Comparison of ENCODE assay signal across 29 cellular contexts in the genomic region with DNA sequence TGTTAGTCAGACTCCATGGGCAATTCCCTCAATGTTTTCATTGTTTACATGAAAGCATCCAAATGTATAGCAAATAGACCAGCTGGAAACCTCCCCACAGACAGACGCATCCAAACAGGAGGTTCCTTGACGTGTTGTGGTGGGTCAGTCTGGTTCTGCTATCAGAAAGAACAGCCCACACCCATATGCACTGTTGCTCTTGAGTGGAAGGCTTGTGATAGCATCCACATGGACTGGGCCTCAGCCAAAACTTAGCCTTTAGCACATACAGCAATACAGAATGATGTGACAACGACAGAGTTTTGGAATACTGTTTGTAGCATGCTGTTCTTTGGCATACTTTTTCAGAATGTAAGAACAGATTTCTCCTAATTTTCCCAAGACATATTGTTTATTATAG.
"Had no signal": no experiment of that assay in that cellular context is flagged by ENCODE, and none has a peak within 500 bp of the region (broad histone marks: within the 10 kb centered on the region; RNA-seq: fewer than 3 reads in every experiment).

No MANE protein-coding gene starts in this region.

- H3K27ac Mint-ChIP-seq: activated CD4-positive, alpha-beta memory T cell treated with anti-CD3 and anti-CD28 coated beads, Interleukin-2, amount 10 ng/mL, durations not matched to agents 7 days and 5 days; activated naive CD4-positive, alpha-beta T cell treated with anti-CD3 and anti-CD28 coated beads, Interleukin-2, amount 10 ng/mL, durations not matched to agents 7 days and 5 days; activated naive CD8-positive, alpha-beta T cell treated with anti-CD3 and anti-CD28 coated beads for 36 hours; activated T-helper 17 cell treated with anti-CD3 and anti-CD28 coated beads, Interleukin-2, amount 50 U/mL, for 72 hours; T-helper 1 cell treated with Interleukin-12 subunit alpha and Interleukin-12 subunit beta and Interleukin-4 antibody, amounts not matched to agents 30 μg/mL and 1 μg/mL, for 36 hours had no signal

- ATAC-seq: activated T-helper 17 cell treated with anti-CD3 and anti-CD28 coated beads, Interleukin-2, amount 50 U/mL, for 72 hours; Panc1; SK-N-SH treated with all-trans-retinoic acid at 6 μM for 48 hours had no signal

- H3K36me3 ChIP-seq: brain microvascular endothelial cell, cardiac muscle cell, SJSA1 had no signal

- H3K36me3 Mint-ChIP-seq: activated naive CD4-positive, alpha-beta T cell treated with anti-CD3 and anti-CD28 coated beads, Interleukin-2, amount 10 ng/mL, durations not matched to agents 7 days and 5 days; activated naive CD8-positive, alpha-beta T cell treated with anti-CD3 and anti-CD28 coated beads for 36 hours had no signal

- DNase-seq: activated CD4-positive, alpha-beta memory T cell treated with anti-CD3 and anti-CD28 coated beads, Interleukin-2, amount 10 ng/mL, durations not matched to agents 7 days and 5 days; activated CD4-positive, alpha-beta T cell treated with anti-CD3 and anti-CD28 coated beads, Interleukin-2, amount 50 U/mL, for 1 hour; activated CD4-positive, CD25-positive, alpha-beta regulatory T cell; activated gamma-delta T cell treated with Interleukin-2 at 50 U/mL for 16 hours; activated naive CD4-positive, alpha-beta T cell treated with anti-CD3 and anti-CD28 coated beads, Interleukin-2, amount 10 ng/mL, durations not matched to agents 7 days and 5 days; activated naive CD8-positive, alpha-beta T cell treated with anti-CD3 and anti-CD28 coated beads for 36 hours; activated T-cell treated with anti-CD3 and anti-CD28 coated beads for 4 hours; activated T-cell treated with anti-CD3 and anti-CD28 coated beads, Interleukin-2, amount 50 U/mL, for 48 hours; brain microvascular endothelial cell; Kasumi-1; KBM-7; NCI-H1092; NCI-H1417; NCI-H1930; NCI-H2107; NCI-H2171 treated with DMSO at 0.1 percent for 48 hours; NCI-H345; NCI-H510A; NCI-H526 treated with DMSO at 0.1 percent for 48 hours; NCI-H82; Right ventricle myocardium superior; RPMI8226 had no signal

- FAIRE-seq: TTC549 had no signal

- H3K9me3 Mint-ChIP-seq: activated naive CD4-positive, alpha-beta T cell treated with anti-CD3 and anti-CD28 coated beads, Interleukin-2, amount 10 ng/mL, durations not matched to agents 7 days and 5 days; activated T-helper 17 cell treated with anti-CD3 and anti-CD28 coated beads, Interleukin-2, amount 50 U/mL, for 72 hours had no signal

- H3K27me3 Mint-ChIP-seq: activated CD4-positive, alpha-beta memory T cell treated with anti-CD3 and anti-CD28 coated beads, Interleukin-2, amount 10 ng/mL, durations not matched to agents 7 days and 5 days; activated naive CD4-positive, alpha-beta T cell treated with anti-CD3 and anti-CD28 coated beads, Interleukin-2, amount 10 ng/mL, durations not matched to agents 7 days and 5 days; activated naive CD8-positive, alpha-beta T cell treated with anti-CD3 and anti-CD28 coated beads for 36 hours; activated T-helper 17 cell treated with anti-CD3 and anti-CD28 coated beads, Interleukin-2, amount 50 U/mL, for 72 hours had no signal

- H3K27ac ChIP-seq: brain microvascular endothelial cell, cardiac muscle cell, SJSA1 had no signal

- H3K9me3 ChIP-seq: SJSA1 had no signal

- H3K4me1 ChIP-seq: SJSA1 had no signal

- H3K4me1 Mint-ChIP-seq: activated CD4-positive, alpha-beta memory T cell treated with anti-CD3 and anti-CD28 coated beads, Interleukin-2, amount 10 ng/mL, durations not matched to agents 7 days and 5 days; activated naive CD4-positive, alpha-beta T cell treated with anti-CD3 and anti-CD28 coated beads, Interleukin-2, amount 10 ng/mL, durations not matched to agents 7 days and 5 days; activated naive CD8-positive, alpha-beta T cell treated with anti-CD3 and anti-CD28 coated beads for 36 hours; activated T-helper 17 cell treated with anti-CD3 and anti-CD28 coated beads, Interleukin-2, amount 50 U/mL, for 72 hours had no signal

- H3K27me3 ChIP-seq: brain microvascular endothelial cell, cardiac muscle cell, SJSA1 had no signal

- H3K4me3 ChIP-seq: cardiac muscle cell, SJSA1 had no signal

- H3K4me3 Mint-ChIP-seq: activated CD4-positive, alpha-beta memory T cell treated with anti-CD3 and anti-CD28 coated beads, Interleukin-2, amount 10 ng/mL, durations not matched to agents 7 days and 5 days; activated naive CD4-positive, alpha-beta T cell treated with anti-CD3 and anti-CD28 coated beads, Interleukin-2, amount 10 ng/mL, durations not matched to agents 7 days and 5 days; activated naive CD8-positive, alpha-beta T cell treated with anti-CD3 and anti-CD28 coated beads for 36 hours; activated T-helper 17 cell treated with anti-CD3 and anti-CD28 coated beads, Interleukin-2, amount 50 U/mL, for 72 hours; T-helper 1 cell treated with Interleukin-12 subunit alpha and Interleukin-12 subunit beta and Interleukin-4 antibody, amounts not matched to agents 30 μg/mL and 1 μg/mL, for 36 hours had no signal
